In the genomic region with DNA sequence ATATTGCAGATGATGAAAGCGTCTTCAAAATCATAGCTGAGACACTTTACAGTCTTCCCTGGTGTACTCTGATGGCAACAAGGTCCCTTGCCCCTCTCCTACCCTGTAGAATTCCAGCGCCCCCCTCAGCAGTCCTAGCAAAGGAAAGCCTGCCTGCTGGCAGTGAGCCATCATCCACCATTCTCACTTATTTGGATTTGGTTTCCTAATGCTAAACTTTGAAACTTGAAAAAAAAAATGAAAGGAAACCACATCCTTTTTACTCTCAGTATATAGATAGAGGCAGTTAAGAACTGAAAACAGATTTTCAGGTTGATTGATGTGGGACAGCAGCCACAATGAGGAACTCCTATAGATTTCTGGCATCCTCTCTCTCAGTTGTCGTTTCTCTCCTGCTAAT, we compare ENCODE assay signal across 1 cellular context.
TF ChIP-seq lines count a peak whose summit lies in the region.

Gene GZMA (plus strand): TSS at position 302 of the 400 bp plus-strand sequence. CDS start 37 bp downstream, at position 339.

TF ChIP-seq in SK-N-SH treated with all-trans-retinoic acid at 6 μM for 48 hours, 23 proteins besides CTCF, POLR2A, EP300 and RAD21 (continued from another document):
- TF ChIP-seq, protein P1, sequence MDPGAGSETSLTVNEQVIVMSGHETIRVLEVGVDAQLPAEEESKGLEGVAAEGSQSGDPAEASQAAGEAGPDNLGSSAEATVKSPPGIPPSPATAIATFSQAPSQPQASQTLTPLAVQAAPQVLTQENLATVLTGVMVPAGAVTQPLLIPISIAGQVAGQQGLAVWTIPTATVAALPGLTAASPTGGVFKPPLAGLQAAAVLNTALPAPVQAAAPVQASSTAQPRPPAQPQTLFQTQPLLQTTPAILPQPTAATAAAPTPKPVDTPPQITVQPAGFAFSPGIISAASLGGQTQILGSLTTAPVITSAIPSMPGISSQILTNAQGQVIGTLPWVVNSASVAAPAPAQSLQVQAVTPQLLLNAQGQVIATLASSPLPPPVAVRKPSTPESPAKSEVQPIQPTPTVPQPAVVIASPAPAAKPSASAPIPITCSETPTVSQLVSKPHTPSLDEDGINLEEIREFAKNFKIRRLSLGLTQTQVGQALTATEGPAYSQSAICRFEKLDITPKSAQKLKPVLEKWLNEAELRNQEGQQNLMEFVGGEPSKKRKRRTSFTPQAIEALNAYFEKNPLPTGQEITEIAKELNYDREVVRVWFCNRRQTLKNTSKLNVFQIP (CRISPR knock-in tag; IDR thresholded peaks at IDR 0.05; ENCODE audit: borderline replicate concordance, low read depth), result no peak
- TF ChIP-seq OSR1 (CRISPR knock-in tag; IDR thresholded peaks at IDR 0.05) (no peak), ISL1 (CRISPR knock-in tag; IDR thresholded peaks at IDR 0.05) (no peak), TCF4 (CRISPR knock-in tag; IDR thresholded peaks at IDR 0.05; ENCODE audit: borderline replicate concordance) (no peak), BACH2 (CRISPR knock-in tag; IDR thresholded peaks at IDR 0.05; ENCODE audit: borderline replicate concordance) (no peak), CSRNP3 (CRISPR knock-in tag; IDR thresholded peaks at IDR 0.05) (no peak), RARB (CRISPR knock-in tag; IDR thresholded peaks at IDR 0.05) (no peak), TOX (CRISPR knock-in tag; IDR thresholded peaks at IDR 0.05; ENCODE audit: borderline replicate concordance) (no peak), TSHZ2 (CRISPR knock-in tag; IDR thresholded peaks at IDR 0.05) (no peak), ARNTL (CRISPR knock-in tag; IDR thresholded peaks at IDR 0.05; ENCODE audit: borderline replicate concordance, low read depth) (no peak), ZNF70 (CRISPR knock-in tag; IDR thresholded peaks at IDR 0.05) (no peak)
